Comparison of ENCODE assay signal across 31 cellular contexts in the genomic region with DNA sequence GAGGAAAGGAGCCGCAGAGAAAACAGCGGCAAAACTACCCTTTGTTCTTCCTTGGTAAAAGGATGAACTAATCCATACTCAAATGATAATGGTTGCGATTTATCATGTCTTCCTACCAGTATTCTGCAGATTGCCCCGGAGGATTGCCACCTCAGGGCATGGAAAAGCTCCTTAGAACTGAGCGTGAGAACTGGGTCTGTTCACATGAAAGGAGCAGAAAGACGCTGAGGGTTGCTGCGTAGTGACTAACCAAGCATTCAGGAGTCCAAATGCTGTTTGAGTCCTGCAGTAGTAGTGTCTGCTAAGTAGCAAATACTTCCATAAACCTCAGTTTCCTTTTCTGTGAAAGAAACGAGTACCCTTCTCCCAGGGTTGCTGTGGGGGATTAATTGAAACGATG.
"Had no signal": no experiment of that assay in that cellular context is flagged by ENCODE, and none has a peak within 500 bp of the region (broad histone marks: within the 10 kb centered on the region; RNA-seq: fewer than 3 reads in every experiment).

No MANE protein-coding gene starts in this region.

- H3K36me3 ChIP-seq: adrenal gland had no signal

- H3K27ac ChIP-seq: adrenal gland, body of pancreas, VCaP had no signal

- FAIRE-seq: astrocyte had no signal

- H3K4me3 ChIP-seq: adrenal gland, body of pancreas had no signal

- H3K9me3 ChIP-seq: adrenal gland, body of pancreas had no signal

- DNase-seq: activated B cell treated with CpG ODN at 0.5 μM for 24 hours; activated CD4-positive, alpha-beta memory T cell treated with anti-CD3 and anti-CD28 coated beads for 36 hours; activated CD4-positive, alpha-beta T cell treated with anti-CD3 and anti-CD28 coated beads for 4 hours; activated CD4-positive, alpha-beta T cell treated with anti-CD3 and anti-CD28 coated beads, Interleukin-2, amount 50 U/mL, for 1 hour; activated CD4-positive, CD25-positive, alpha-beta regulatory T cell treated with anti-CD3 and anti-CD28 coated beads, Interleukin-2, amount 50 U/mL, for 72 hours; activated CD8-positive, alpha-beta memory T cell treated with anti-CD3 and anti-CD28 coated beads, Interleukin-2, amount 50 U/mL, for 4 hours; activated gamma-delta T cell treated with Interleukin-2 at 50 U/mL for 16 hours; activated naive CD4-positive, alpha-beta T cell treated with anti-CD3 and anti-CD28 coated beads for 36 hours; activated T-cell treated with anti-CD3 and anti-CD28 coated beads for 4 hours; activated T-cell treated with anti-CD3 and anti-CD28 coated beads, Interleukin-2, amount 50 U/mL, for 4 hours; adrenal gland; body of pancreas; central memory CD4-positive, alpha-beta T cell; Kasumi-1; MM.1S; MV-4-11; NCI-H1092; NCI-H1436 treated with DMSO at 0.1 percent for 48 hours; NCI-H1694 treated with DMSO at 0.1 percent for 48 hours; NCI-H2081; NCI-H446 treated with DMSO at 0.1 percent for 48 hours; NCI-H524; NCI-H69; RPMI8226; SHP77 treated with DMSO at 0.1 percent for 48 hours; SW 1271; T-helper 1 cell; T-helper 2 cell; T-helper 9 cell had no signal

- H3K4me1 ChIP-seq: adrenal gland, body of pancreas had no signal

- H3K27me3 ChIP-seq: adrenal gland, body of pancreas had no signal
